ENCODE assay signal across 9 cellular contexts in genomic region chr9:107737987-107738743, GRCh38.
A peak's percentile ranks its signal among the peaks of the same experiment; 100 is the strongest.
DNase-seq lines count a peak whose midpoint lies in the region; ATAC-seq lines count a peak whose summit lies in the region.
"Had no signal": no experiment of that assay in that cellular context is flagged by ENCODE, and none has a peak within 500 bp of the region (broad histone marks: within the 10 kb centered on the region; RNA-seq: fewer than 3 reads in every experiment).

No MANE protein-coding gene starts in this region.

- H3K4me1 ChIP-seq in subcutaneous abdominal adipose tissue (ENCODE audit: control insufficient read depth in 5 of 5, insufficient read depth in 5 of 5, low read length in 5 of 5) = peaks cover 8 to 66% (median 53%) of the 10 kb centered on the region in 5 donors

- H3K27ac ChIP-seq in subcutaneous abdominal adipose tissue (ENCODE audit: low read depth, low read length) = peak overlapping the region; percentile 72

- H3K36me3 ChIP-seq in subcutaneous abdominal adipose tissue (ENCODE audit: control insufficient read depth in 5 of 5, insufficient read depth in 5 of 5, low read length in 5 of 5) = no peaks in the 10 kb centered on the region

- peak; percentile 22 for DNase-seq in HT-29 (ENCODE audit: low spot score)
- peak; percentile 44 for DNase-seq in T1000 (lab: John Stamatoyannopoulos, UW)
- peak; percentile 82 for DNase-seq in left cardiac atrium
- no peak for DNase-seq in cortex of kidney (lab: John Stamatoyannopoulos, UW)
- no peak for DNase-seq in cerebellar cortex (ENCODE audit: low spot score)
- DNase-seq: activated naive CD8-positive, alpha-beta T cell treated with anti-CD3 and anti-CD28 coated beads, Interleukin-2, amount 10 ng/mL, durations not matched to agents 7 days and 5 days had no signal

- H3K9me3 ChIP-seq in subcutaneous abdominal adipose tissue (ENCODE audit: control insufficient read depth in 5 of 5, low read length in 5 of 5) = no peaks in the 10 kb centered on the region

- peak overlapping the region in 1 of 5 donors; percentile 19 for H3K4me3 ChIP-seq in subcutaneous abdominal adipose tissue (ENCODE audit: low read depth in 1 of 5, low read length in 5 of 5)

- H3K27me3 ChIP-seq in subcutaneous abdominal adipose tissue (ENCODE audit: control insufficient read depth in 5 of 5, insufficient read depth in 4 of 5, low read length in 5 of 5) = no peaks in the 10 kb centered on the region

- intact Hi-C loops in left cardiac atrium (cut with DNase I) = no loop called here

- peak overlapping the region in 1 of 5 donors; percentile 21 for H3K9ac ChIP-seq in subcutaneous abdominal adipose tissue (ENCODE audit: low read length in 5 of 5)

- peak; percentile 42 to 71 for ATAC-seq in left cardiac atrium
- no peak for ATAC-seq in HG02759 (IDR thresholded peaks at IDR 0.05; ENCODE audit: unreplicated experiment)
- ATAC-seq in HG03342 (IDR thresholded peaks at IDR 0.05; ENCODE audit: unreplicated experiment) = no peak

Comparison
In these comparisons a context has a peak if more than half of its experiments do, and no peak if none do; other contexts are left out.
1. DNase-seq: peak in HT-29 (single experiment), T1000 (single experiment) and left cardiac atrium (single experiment); none in cortex of kidney (single experiment) and cerebellar cortex (single experiment).
2. ATAC-seq: peak in left cardiac atrium (2 of 2); none in HG02759 (single experiment) and HG03342 (single experiment).